Comparison of ENCODE assay signal across 11 cellular contexts in the genomic region with DNA sequence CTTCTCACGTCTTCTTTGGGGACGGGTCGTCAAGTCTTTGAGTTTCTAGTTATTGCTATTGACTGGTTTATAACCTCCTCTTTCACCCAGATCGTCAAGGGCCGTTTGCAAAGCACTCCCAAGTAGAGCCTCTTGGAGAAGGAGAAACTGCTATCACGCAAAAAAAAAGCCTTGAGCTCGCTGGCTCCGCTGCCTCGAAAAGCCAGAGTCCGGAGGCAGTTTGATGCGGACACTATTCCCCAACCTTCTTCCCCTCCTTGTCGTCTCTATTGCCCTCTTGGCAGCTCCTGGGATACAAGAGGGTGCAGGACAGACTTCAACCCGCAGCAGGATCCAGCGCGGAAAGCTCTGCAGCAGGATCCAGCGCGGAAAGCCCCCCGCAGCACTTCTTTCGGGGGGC. TPM values are rescaled to one million over a fixed set of nuclear protein-coding genes. Genes with fewer than 3 reads are reported as not detected.
DNase-seq lines count a peak whose midpoint lies in the region; ATAC-seq and TF ChIP-seq lines count a peak whose summit lies in the region.
"Had no signal": no experiment of that assay in that cellular context is flagged by ENCODE, and none has a peak within 500 bp of the region (broad histone marks: within the 10 kb centered on the region; RNA-seq: fewer than 3 reads in every experiment).

No MANE protein-coding gene starts in this region.

- H3K9ac ChIP-seq in mucosa of stomach (ENCODE audit: low read length) = no peak overlapping the region

- WGBS in upper lobe of left lung, 2 donors = 6 to 10% methylated on average over 18 to 19 of the region's 19 CpGs

- no peaks in the 10 kb centered on the region for H3K9me3 Mint-ChIP-seq in chondrocyte (ENCODE audit: low read depth)

- no peak for TF ChIP-seq POLR2A in upper lobe of left lung (IDR thresholded peaks at IDR 0.05)

- H3K4me3 ChIP-seq in cardiac muscle cell (peak overlapping the region; percentile 26), mucosa of stomach (ENCODE audit: low read length) (peak overlapping the region; percentile 25), upper lobe of left lung (peak overlapping the region; percentile 10 to 60 (median 48))

- H3K4me1 ChIP-seq in cardiac muscle cell (ENCODE audit: low read depth) = peaks cover 3% of the 10 kb centered on the region
- peaks cover 7% of the 10 kb centered on the region for H3K4me1 ChIP-seq in mucosa of stomach (ENCODE audit: control insufficient read depth, insufficient read depth, low read length)
- peaks cover 3 to 20% (median 13%) of the 10 kb centered on the region in 4 donors for H3K4me1 ChIP-seq in upper lobe of left lung

- no peaks in the 10 kb centered on the region for H3K27me3 Mint-ChIP-seq in chondrocyte (ENCODE audit: low read depth)

- no peak overlapping the region for H3K27ac ChIP-seq in cardiac muscle cell
- H3K27ac ChIP-seq in upper lobe of left lung = peak overlapping the region in 3 of 4 donors; percentile 48 to 76 (median 71)
- H3K27ac ChIP-seq: VCaP had no signal

- H3K27ac Mint-ChIP-seq in chondrocyte (ENCODE audit: unreplicated experiment) = peak overlapping the region; percentile 19
- H3K27ac Mint-ChIP-seq: activated naive CD8-positive, alpha-beta T cell treated with anti-CD3 and anti-CD28 coated beads for 36 hours had no signal

- DNase-seq in cardiac muscle cell (ENCODE audit: low read depth in 1 of 2, low spot score in 1 of 2) = no peak
- no peak for DNase-seq in left ventricle myocardium superior
- DNase-seq in chondrocyte (ENCODE audit: low spot score) = no peak
- no peak for DNase-seq in upper lobe of left lung
- no peak for DNase-seq in stimulated activated CD4-positive, alpha-beta T cell treated with anti-CD3 and anti-CD28 coated beads, Interleukin-4, amount 100 ng/mL, for 1 hour
- no peak for DNase-seq in GM19238 (ENCODE audit: insufficient read length, low spot score)
- DNase-seq: AML-193 had no signal

- ATAC-seq in left ventricle myocardium superior (no peak), upper lobe of left lung (ENCODE audit: low FRiP score in 2 of 2) (no peak), GM19455 (IDR thresholded peaks at IDR 0.05; ENCODE audit: unreplicated experiment) (no peak)

- peaks cover 18% of the 10 kb centered on the region for H3K4me1 Mint-ChIP-seq in chondrocyte (ENCODE audit: low read depth)

- intact Hi-C loops in left ventricle myocardium superior (cut with micrococcal nuclease) = no loop called here

- peaks cover 16% of the 10 kb centered on the region for H3K27me3 ChIP-seq in cardiac muscle cell
- H3K27me3 ChIP-seq in mucosa of stomach (ENCODE audit: control insufficient read depth, insufficient read depth, low read length) = peaks cover 31% of the 10 kb centered on the region
- H3K27me3 ChIP-seq in upper lobe of left lung = peaks cover 0 to 5% (median 0%) of the 10 kb centered on the region in 4 donors

- no peak for TF ChIP-seq CTCF in cardiac muscle cell (IDR thresholded peaks at IDR 0.05; ENCODE audit: low read depth, low read length)
- TF ChIP-seq CTCF in chondrocyte (IDR thresholded peaks at IDR 0.05) = no peak
- TF ChIP-seq CTCF in upper lobe of left lung (IDR thresholded peaks at IDR 0.05) = no peak

- H3K36me3 ChIP-seq in cardiac muscle cell (no peaks in the 10 kb centered on the region), mucosa of stomach (ENCODE audit: control insufficient read depth, insufficient read depth, low read length) (no peaks in the 10 kb centered on the region), upper lobe of left lung (no peaks in the 10 kb centered on the region)

- no peak for TF ChIP-seq EP300 in upper lobe of left lung (IDR thresholded peaks at IDR 0.05)

- H3K9me3 ChIP-seq in cardiac muscle cell (ENCODE audit: low read depth) (no peaks in the 10 kb centered on the region), mucosa of stomach (ENCODE audit: control insufficient read depth, low read length) (no peaks in the 10 kb centered on the region), upper lobe of left lung (no peaks in the 10 kb centered on the region)

- peak overlapping the region; percentile 80 for H3K4me3 Mint-ChIP-seq in chondrocyte (ENCODE audit: unreplicated experiment)

- H3K36me3 Mint-ChIP-seq in chondrocyte (ENCODE audit: low read depth) = no peaks in the 10 kb centered on the region
- H3K36me3 Mint-ChIP-seq: activated naive CD8-positive, alpha-beta T cell treated with anti-CD3 and anti-CD28 coated beads for 36 hours had no signal

RNA-seq across cellular contexts. Expression of a gene that starts 0.3 kb away (rescaled TPM):
- total RNA-seq in cardiac muscle cell (16.7 and 20.8 TPM in 2 replicates), left ventricle myocardium superior (0.10 TPM), chondrocyte (5.8 to 7.2 TPM (median 7.1 TPM) in 3 replicates), upper lobe of left lung (1 to 10 TPM; 3.9 to 7.6 (median 5.9) TPM)
- 3.4 and 5.1 TPM in 2 replicates for polyA plus RNA-seq in cardiac muscle cell
- total RNA-seq: activated naive CD8-positive, alpha-beta T cell treated with anti-CD3 and anti-CD28 coated beads for 36 hours had no signal

RNA-seq across cellular contexts. Expression of a gene that starts 40.5 kb away (rescaled TPM):
- total RNA-seq in cardiac muscle cell = 42.2 and 47.8 TPM in 2 replicates
- 18.5 and 18.9 TPM in 2 replicates for polyA plus RNA-seq in cardiac muscle cell
- total RNA-seq in left ventricle myocardium superior = 0.10 TPM
- 4.9 to 7.1 TPM (median 6.7 TPM) in 3 replicates for total RNA-seq in chondrocyte
- total RNA-seq in upper lobe of left lung = 10 to 100 TPM in 4 of 6 donors, 1 to 10 TPM in 2; 5.4 to 23.0 (median 10.6) TPM
- total RNA-seq: activated naive CD8-positive, alpha-beta T cell treated with anti-CD3 and anti-CD28 coated beads for 36 hours had no signal

RNA-seq across cellular contexts. Expression of a gene that starts 43.9 kb away (rescaled TPM):
- 2.1 and 2.3 TPM in 2 replicates for total RNA-seq in cardiac muscle cell
- 0.27 and 0.34 TPM in 2 replicates for polyA plus RNA-seq in cardiac muscle cell
- total RNA-seq in left ventricle myocardium superior = 0.10 TPM
- 1.1 to 2.0 TPM (median 1.3 TPM) in 3 replicates for total RNA-seq in chondrocyte
- total RNA-seq in upper lobe of left lung = 1 to 10 TPM in 4 of 6 donors, under 1 TPM in 2; 0.44 to 5.2 (median 1.2) TPM
- total RNA-seq: activated naive CD8-positive, alpha-beta T cell treated with anti-CD3 and anti-CD28 coated beads for 36 hours had no signal

RNA-seq across cellular contexts. Expression of a gene that starts 50.7 kb away (rescaled TPM):
- total RNA-seq in cardiac muscle cell (9.5 and 10.5 TPM in 2 replicates), left ventricle myocardium superior (not detected), chondrocyte (15.9 to 23.6 TPM (median 23.0 TPM) in 3 replicates), upper lobe of left lung (10 to 100 TPM in 2 of 6 donors, 1 to 10 TPM in 4; 3.3 to 12.1 (median 7.3) TPM)
- polyA plus RNA-seq in cardiac muscle cell = 0.71 and 1.7 TPM in 2 replicates
- total RNA-seq: activated naive CD8-positive, alpha-beta T cell treated with anti-CD3 and anti-CD28 coated beads for 36 hours had no signal

RNA-seq across cellular contexts. Expression of a gene that starts 57.0 kb away (rescaled TPM):
- total RNA-seq in cardiac muscle cell (9.9 and 10.8 TPM in 2 replicates), left ventricle myocardium superior (not detected), chondrocyte (6.0 to 10.7 TPM (median 6.1 TPM) in 3 replicates), upper lobe of left lung (1 to 10 TPM in 4 of 6 donors, under 1 TPM in 2; 0.61 to 5.2 (median 1.9) TPM)
- 6.1 and 7.5 TPM in 2 replicates for polyA plus RNA-seq in cardiac muscle cell
- total RNA-seq: activated naive CD8-positive, alpha-beta T cell treated with anti-CD3 and anti-CD28 coated beads for 36 hours had no signal
